In the genomic region with DNA sequence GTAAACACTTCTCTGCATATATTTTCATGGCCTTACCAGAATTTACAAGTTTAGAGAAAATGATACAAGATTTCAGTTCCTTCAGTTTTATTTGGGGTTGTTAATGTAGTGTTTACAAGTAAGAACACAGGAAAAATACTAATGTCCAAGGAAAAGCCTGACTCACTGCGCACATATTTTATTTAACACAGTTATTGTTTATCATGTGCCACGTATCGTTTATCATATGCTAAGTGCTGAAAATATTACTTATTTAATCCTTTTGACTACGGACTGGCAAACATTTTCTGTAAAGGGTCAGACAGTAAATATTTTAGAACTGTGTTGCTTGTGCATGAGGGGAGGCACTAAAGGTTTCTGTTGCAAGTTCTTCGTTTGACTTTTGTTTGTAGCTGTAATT, we compare ENCODE assay signal across 19 cellular contexts. TPM values are rescaled to one million over a fixed set of nuclear protein-coding genes. Genes with fewer than 3 reads are reported as not detected.
"Had no signal": no experiment of that assay in that cellular context is flagged by ENCODE, and none has a peak within 500 bp of the region (broad histone marks: within the 10 kb centered on the region; RNA-seq: fewer than 3 reads in every experiment).

No MANE protein-coding gene starts in this region.

- DNase-seq: endodermal cell; erythroblast; glutamatergic neuron; immature natural killer cell; left lung; lower lobe of right lung; natural killer cell; posterior cingulate gyrus; sigmoid colon; stimulated activated CD4-positive, alpha-beta T cell treated with anti-CD3 and anti-CD28 coated beads, Interleukin-2, amount 100 ng/mL, for 24 hours; stimulated activated CD4-positive, alpha-beta T cell treated with anti-CD3 and anti-CD28 coated beads, Interleukin-4, amount 100 ng/mL, for 4 hours; stimulated activated naive CD4-positive, alpha-beta T cell; stomach had no signal

- H3K36me3 ChIP-seq: gastroesophageal sphincter, left lung, lower lobe of right lung, sigmoid colon, stomach had no signal

- H3K4me1 ChIP-seq: gastroesophageal sphincter, left lung, lower lobe of right lung, stomach had no signal

- H3K27ac ChIP-seq: gastroesophageal sphincter, left lung, lower lobe of right lung, skin epidermis, stomach had no signal

- H3K4me3 ChIP-seq: gastroesophageal sphincter, left lung, lower lobe of right lung, sigmoid colon, skin epidermis, stomach had no signal

- ATAC-seq: gastroesophageal sphincter, left lung, lower lobe of right lung, natural killer cell had no signal

- H3K27me3 ChIP-seq: gastroesophageal sphincter, left lung, sigmoid colon, stomach had no signal

- H3K9me3 ChIP-seq: gastroesophageal sphincter, left lung, lower lobe of right lung, sigmoid colon, stomach had no signal

RNA-seq across cellular contexts. Expression of gene HSD17B13, which starts 0.8 kb away (rescaled TPM):
- total RNA-seq: endothelial cell of umbilical vein, myocyte, neural crest cell, osteocyte had no signal
